20 cellular contexts compared by ENCODE assay signal in the genomic region with DNA sequence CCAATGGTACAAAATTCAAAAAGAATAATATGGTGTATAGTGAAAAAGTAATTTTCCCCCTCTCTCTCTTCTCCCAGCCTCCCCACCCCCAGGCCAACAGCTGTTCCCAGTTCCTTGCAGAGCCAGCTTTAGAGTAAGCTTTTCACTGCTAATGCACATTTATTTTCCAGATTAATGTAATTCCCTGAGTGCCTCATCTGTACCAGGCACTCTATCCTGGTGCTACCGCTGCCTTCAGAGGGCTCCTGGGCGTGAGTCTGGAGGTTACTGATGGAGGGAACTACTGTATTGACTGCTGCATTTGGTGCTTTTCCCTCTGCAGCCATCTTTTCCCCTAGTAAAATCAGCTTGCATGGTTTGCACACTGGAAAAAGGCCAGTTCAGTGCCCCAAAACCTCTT. TPM values are rescaled to one million over a fixed set of nuclear protein-coding genes. Genes with fewer than 3 reads are reported as not detected.
DNase-seq lines count a peak whose midpoint lies in the region; ATAC-seq and TF ChIP-seq lines count a peak whose summit lies in the region.
"Had no signal": no experiment of that assay in that cellular context is flagged by ENCODE, and none has a peak within 500 bp of the region (broad histone marks: within the 10 kb centered on the region; RNA-seq: fewer than 3 reads in every experiment).

No MANE protein-coding gene starts in this region.

- H3K36me3 Mint-ChIP-seq in T-helper 2 cell treated with Interferon-gamma antibody and Interleukin-4, amounts not matched to agents 5 μg/mL and 100 μg/mL, for 36 hours (ENCODE audit: low read depth): peaks cover 2% of the 10 kb centered on the region
- H3K36me3 Mint-ChIP-seq in activated B cell treated with CpG ODN at 0.5 μM for 24 hours (ENCODE audit: low read depth): no peaks in the 10 kb centered on the region
- H3K36me3 Mint-ChIP-seq in natural killer cell: no peaks in the 10 kb centered on the region
- H3K36me3 Mint-ChIP-seq: stimulated activated naive B cell treated with anti-CD40 and anti-IgM and Interleukin-4, amounts not matched to agents 10 μg/mL and 1 μg/mL and 100 μg/mL, for 72 hours had no signal

- TF ChIP-seq CTCF in activated B cell treated with CpG ODN at 0.5 μM for 24 hours (IDR thresholded peaks at IDR 0.05) (no peak), natural killer cell (IDR thresholded peaks at IDR 0.05) (no peak)

- H3K27me3 Mint-ChIP-seq in T-helper 2 cell treated with Interferon-gamma antibody and Interleukin-4, amounts not matched to agents 5 μg/mL and 100 μg/mL, for 36 hours (ENCODE audit: low read depth): no peaks in the 10 kb centered on the region
- H3K27me3 Mint-ChIP-seq in activated B cell treated with CpG ODN at 0.5 μM for 24 hours: no peaks in the 10 kb centered on the region
- no peaks in the 10 kb centered on the region for H3K27me3 Mint-ChIP-seq in natural killer cell (ENCODE audit: low read depth in 2 of 2)
- H3K27me3 Mint-ChIP-seq: stimulated activated naive B cell treated with anti-CD40 and anti-IgM and Interleukin-4, amounts not matched to agents 10 μg/mL and 1 μg/mL and 100 μg/mL, for 72 hours had no signal

- peaks cover 52% of the 10 kb centered on the region for H3K4me1 Mint-ChIP-seq in T-helper 2 cell treated with Interferon-gamma antibody and Interleukin-4, amounts not matched to agents 5 μg/mL and 100 μg/mL, for 36 hours (ENCODE audit: low read depth)
- H3K4me1 Mint-ChIP-seq in activated B cell treated with CpG ODN at 0.5 μM for 24 hours (peaks cover 60% of the 10 kb centered on the region), natural killer cell (peaks cover 29 to 53% of the 10 kb centered on the region in 2 donors)

- no peak overlapping the region for H3K4me3 Mint-ChIP-seq in T-helper 2 cell treated with Interferon-gamma antibody and Interleukin-4, amounts not matched to agents 5 μg/mL and 100 μg/mL, for 36 hours
- H3K4me3 Mint-ChIP-seq in activated B cell treated with CpG ODN at 0.5 μM for 24 hours (no peak overlapping the region), natural killer cell (peak overlapping the region; percentile 7)
- H3K4me3 Mint-ChIP-seq: stimulated activated naive B cell treated with anti-CD40 and anti-IgM and Interleukin-4, amounts not matched to agents 10 μg/mL and 1 μg/mL and 100 μg/mL, for 72 hours had no signal

- ATAC-seq in activated B cell treated with CpG ODN at 0.5 μM for 24 hours (ENCODE audit: low read depth): no peak
- no peak for ATAC-seq in natural killer cell
- ATAC-seq in GM18870 (IDR thresholded peaks at IDR 0.05; ENCODE audit: unreplicated experiment): no peak
- ATAC-seq: gastrocnemius medialis; right cardiac atrium; stimulated activated naive B cell treated with anti-CD40 and anti-IgM and Interleukin-4, amounts not matched to agents 10 μg/mL and 1 μg/mL and 100 μg/mL, for 72 hours had no signal

- H3K9me3 Mint-ChIP-seq in T-helper 2 cell treated with Interferon-gamma antibody and Interleukin-4, amounts not matched to agents 5 μg/mL and 100 μg/mL, for 36 hours: no peaks in the 10 kb centered on the region
- H3K9me3 Mint-ChIP-seq in activated B cell treated with CpG ODN at 0.5 μM for 24 hours: no peaks in the 10 kb centered on the region
- H3K9me3 Mint-ChIP-seq in natural killer cell: no peaks in the 10 kb centered on the region
- H3K9me3 Mint-ChIP-seq: stimulated activated naive B cell treated with anti-CD40 and anti-IgM and Interleukin-4, amounts not matched to agents 10 μg/mL and 1 μg/mL and 100 μg/mL, for 72 hours had no signal

- intact Hi-C loops in activated B cell treated with CpG ODN at 0.5 μM for 24 hours (cut with micrococcal nuclease) (loop anchor here (10.0 kb wide), 1 partner anchor 389 kb away; no protein-coding TSS in a partner anchor), natural killer cell (cut with micrococcal nuclease) (loop anchor here (5.0 kb wide), 2 partner anchors 397 to 597 kb away; partner anchors contain the start of gene CIAO2A)

- no peak for DNase-seq in T-helper 2 cell treated with Interferon-gamma antibody and Interleukin-4, amounts not matched to agents 5 μg/mL and 100 μg/mL, for 36 hours (ENCODE audit: low spot score)
- no peak for DNase-seq in T-helper 2 cell
- peak; percentile 72 for DNase-seq in D341Med (ENCODE audit: low spot score)
- DNase-seq in activated B cell treated with CpG ODN at 0.5 μM for 24 hours: no peak
- no peak for DNase-seq in natural killer cell
- no peak for DNase-seq in NCI-H1417 treated with DMSO at 0.1 percent for 48 hours (lab: John Stamatoyannopoulos, UW)
- no peak for DNase-seq in NOMO-1 (lab: John Stamatoyannopoulos, UW; ENCODE audit: unreplicated experiment in 2 of 2)
- DNase-seq: activated CD4-positive, alpha-beta T cell treated with anti-CD3 and anti-CD28 coated beads for 1 hour; activated T-cell treated with anti-CD3 and anti-CD28 coated beads, Interleukin-2, amount 50 U/mL, for 1 hour; adrenal gland; gastrocnemius medialis; H7; MV-4-11; NCI-H187 treated with DMSO at 0.1 percent for 48 hours; NCI-H446 treated with DMSO at 0.1 percent for 48 hours; right cardiac atrium; Right ventricle myocardium superior; stimulated activated naive B cell treated with anti-CD40 and anti-IgM and Interleukin-4, amounts not matched to agents 10 μg/mL and 1 μg/mL and 100 μg/mL, for 72 hours; tibial artery had no signal

- H3K27ac Mint-ChIP-seq in T-helper 2 cell treated with Interferon-gamma antibody and Interleukin-4, amounts not matched to agents 5 μg/mL and 100 μg/mL, for 36 hours: peak overlapping the region; percentile 27
- H3K27ac Mint-ChIP-seq in activated B cell treated with CpG ODN at 0.5 μM for 24 hours: peak overlapping the region; percentile 14
- H3K27ac Mint-ChIP-seq in natural killer cell: no peak overlapping the region
- H3K27ac Mint-ChIP-seq: stimulated activated naive B cell treated with anti-CD40 and anti-IgM and Interleukin-4, amounts not matched to agents 10 μg/mL and 1 μg/mL and 100 μg/mL, for 72 hours had no signal

- POLR2A ChIA-PET in activated B cell treated with CpG ODN at 0.5 μM for 24 hours (lab: Charles Lee): interaction anchor here (1.2 to 7.9 kb wide), 6 partner anchors 7 to 58 kb away, joined by 3 to 116 read pairs (median 44); partner anchors contain the start of gene USP3

- CTCF ChIA-PET in activated B cell treated with CpG ODN at 0.5 μM for 24 hours (lab: Charles Lee): interaction anchor here (0.9 to 4.8 kb wide), 5 partner anchors 9 to 29 kb away, joined by 3 to 46 read pairs (median 11); no protein-coding TSS in a partner anchor

RNA-seq across cellular contexts. Expression of gene USP3, which starts 8.6 kb away (rescaled TPM):
- total RNA-seq in activated B cell treated with CpG ODN at 0.5 μM for 24 hours: 92.7 and 110 TPM in 2 replicates
- 100 to 1,000 TPM; 163 to 187 (median 169) TPM for total RNA-seq in natural killer cell

Comparison
In these comparisons a context has a peak if more than half of its experiments do, and no peak if none do; other contexts are left out.
1. H3K27ac Mint-ChIP-seq: peak in T-helper 2 cell treated with Interferon-gamma antibody and Interleukin-4, amounts not matched to agents 5 μg/mL and 100 μg/mL, for 36 hours (single experiment) and activated B cell treated with CpG ODN at 0.5 μM for 24 hours (single experiment); none in natural killer cell (0 of 2).